ENCODE assay signal across 31 cellular contexts in genomic region chr1:212129781-212130180, GRCh38.
"Had no signal": no experiment of that assay in that cellular context is flagged by ENCODE, and none has a peak within 500 bp of the region (broad histone marks: within the 10 kb centered on the region; RNA-seq: fewer than 3 reads in every experiment).

No MANE protein-coding gene starts in this region.

- ATAC-seq: heart left ventricle; left colon; left ventricle myocardium superior; lower lobe of right lung; mucosa of descending colon; naive thymus-derived CD4-positive, alpha-beta T cell; natural killer cell treated with Interleukin-12 subunit alpha and Interleukin-12 subunit beta and Interleukin-15 and Interleukin-18, amount 100 ng/mL, for 72 hours; pancreas; right cardiac atrium; stimulated activated naive B cell treated with anti-CD40 and anti-IgM and Interleukin-4, amounts not matched to agents 10 μg/mL and 1 μg/mL and 100 μg/mL, for 72 hours; upper lobe of right lung had no signal

- H3K27ac ChIP-seq: heart left ventricle, lower lobe of right lung, pancreas, prostate gland, sigmoid colon, spleen, suprapubic skin, thoracic aorta, tibial artery, upper lobe of right lung had no signal

- DNase-seq: glutamatergic neuron; heart left ventricle; immature natural killer cell; kidney; left colon; left ventricle myocardium superior; lower lobe of right lung; mammary epithelial cell; midbrain; mucosa of descending colon; naive thymus-derived CD4-positive, alpha-beta T cell; nucleus accumbens; pancreas; posterior cingulate gyrus; retina; right cardiac atrium; sigmoid colon; small intestine; spleen; stimulated activated CD4-positive, alpha-beta T cell treated with anti-CD3 and anti-CD28 coated beads, Interleukin-4, amount 100 ng/mL, for 4 hours; stimulated activated CD8-positive, alpha-beta memory T cell treated with anti-CD3 and anti-CD28 coated beads, Interleukin-4, amount 100 ng/mL, for 48 hours; stimulated activated naive B cell treated with anti-CD40 and anti-IgM and Interleukin-4, amounts not matched to agents 10 μg/mL and 1 μg/mL and 100 μg/mL, for 72 hours; tibial artery; trophoblast cell; upper lobe of right lung had no signal

- FAIRE-seq: islet of Langerhans, kidney, pancreas, small intestine, urothelium cell line had no signal

- H3K36me3 ChIP-seq: heart left ventricle, lower lobe of right lung, pancreas, prostate gland, sigmoid colon, spleen, suprapubic skin, thoracic aorta, tibial artery, upper lobe of right lung had no signal

- H3K27me3 ChIP-seq: heart left ventricle, pancreas, sigmoid colon, spleen, suprapubic skin, tibial artery, upper lobe of right lung had no signal

- H3K4me1 ChIP-seq: pancreas, prostate gland, sigmoid colon, suprapubic skin, tibial artery had no signal

- H3K9me3 ChIP-seq: lower lobe of right lung, mucosa of descending colon, pancreas, prostate gland, sigmoid colon, suprapubic skin, thoracic aorta, tibial artery, upper lobe of right lung had no signal

- H3K4me3 ChIP-seq: heart left ventricle, lower lobe of right lung, mucosa of descending colon, pancreas, prostate gland, sigmoid colon, spleen, suprapubic skin, thoracic aorta, tibial artery, upper lobe of right lung had no signal
